13 cellular contexts compared by ENCODE assay signal in the genomic region with DNA sequence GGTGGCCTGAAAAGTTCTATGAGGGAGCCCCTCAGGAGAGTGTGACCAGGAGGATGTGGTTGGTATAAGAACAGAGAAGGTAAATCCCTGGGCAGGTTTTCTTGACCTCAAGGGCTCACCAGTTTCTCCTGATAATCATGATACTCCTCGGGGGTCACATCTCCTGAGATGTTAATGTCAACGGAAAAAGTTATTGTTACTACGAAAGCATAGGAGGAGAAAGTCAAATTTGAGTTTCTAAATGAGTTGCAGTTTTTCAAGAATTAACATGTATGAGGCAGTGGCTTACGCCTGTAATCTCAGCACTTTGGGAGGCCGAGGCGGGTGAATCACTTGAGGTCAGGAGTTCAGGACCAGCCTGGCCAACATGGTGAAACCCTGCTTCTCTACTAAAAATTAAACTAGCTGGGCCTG. TPM values are rescaled to one million over a fixed set of nuclear protein-coding genes. Genes with fewer than 3 reads are reported as not detected.
DNase-seq lines count a peak whose midpoint lies in the region; ATAC-seq and TF ChIP-seq lines count a peak whose summit lies in the region.
"Had no signal": no experiment of that assay in that cellular context is flagged by ENCODE, and none has a peak within 500 bp of the region (broad histone marks: within the 10 kb centered on the region; RNA-seq: fewer than 3 reads in every experiment).

No MANE protein-coding gene starts in this region.

- H3K36me3 Mint-ChIP-seq in activated B cell treated with CpG ODN at 0.5 μM for 24 hours (ENCODE audit: low read depth) (peaks cover 28% of the 10 kb centered on the region), T-cell (peaks cover 10% of the 10 kb centered on the region)

- CTCF ChIA-PET in activated B cell treated with CpG ODN at 0.5 μM for 24 hours (lab: Charles Lee), result no interaction called here
- CTCF ChIA-PET in T-cell (lab: Charles Lee), result interaction anchor here in 1 of 2 donors (0.7 kb wide), 1 partner anchor 143 kb away, joined by 9 read pairs; no protein-coding TSS in a partner anchor

- POLR2A ChIA-PET in activated B cell treated with CpG ODN at 0.5 μM for 24 hours (lab: Charles Lee) (interaction anchor here (0.6 kb wide), 1 partner anchor 146 kb away, joined by 3 read pairs; no protein-coding TSS in a partner anchor), T-cell (lab: Charles Lee) (no interaction called here)

- H3K9me3 Mint-ChIP-seq in activated B cell treated with CpG ODN at 0.5 μM for 24 hours (no peaks in the 10 kb centered on the region), T-cell (no peaks in the 10 kb centered on the region)

- peak; percentile 82 to 88 for ATAC-seq in activated CD4-positive, CD25-positive, alpha-beta regulatory T cell treated with anti-CD3 and anti-CD28 coated beads, Interleukin-2, amount 50 U/mL, for 24 hours
- peak; percentile 61 for ATAC-seq in GM21786 (IDR thresholded peaks at IDR 0.05; ENCODE audit: unreplicated experiment)
- ATAC-seq in activated B cell treated with CpG ODN at 0.5 μM for 24 hours (ENCODE audit: low read depth), result no peak
- no peak for ATAC-seq in T-cell (replicated peaks in 1 of 4)
- ATAC-seq: esophagus mucosa had no signal

- peaks cover 20% of the 10 kb centered on the region for H3K4me1 Mint-ChIP-seq in activated B cell treated with CpG ODN at 0.5 μM for 24 hours
- peaks cover 22 to 39% (median 26%) of the 10 kb centered on the region in 3 donors for H3K4me1 Mint-ChIP-seq in T-cell

- intact Hi-C loops in activated B cell treated with CpG ODN at 0.5 μM for 24 hours (cut with micrococcal nuclease), result no loop called here

- H3K27ac Mint-ChIP-seq in activated B cell treated with CpG ODN at 0.5 μM for 24 hours (peak overlapping the region; percentile 19), T-cell (peak overlapping the region in 1 of 2 donors; percentile 55)

- H3K4me3 Mint-ChIP-seq in activated B cell treated with CpG ODN at 0.5 μM for 24 hours (no peak overlapping the region), T-cell (no peak overlapping the region)

- TF ChIP-seq CTCF in activated B cell treated with CpG ODN at 0.5 μM for 24 hours (IDR thresholded peaks at IDR 0.05), result no peak

- no peak for DNase-seq in activated CD4-positive, CD25-positive, alpha-beta regulatory T cell (lab: John Stamatoyannopoulos, UW)
- DNase-seq in activated B cell treated with CpG ODN at 0.5 μM for 24 hours, result no peak
- peak; percentile 39 to 42 for DNase-seq in stimulated activated CD4-positive, alpha-beta T cell treated with anti-CD3 and anti-CD28 coated beads, Interleukin-2, amount 100 ng/mL, for 24 hours
- DNase-seq in NK-92 treated with Interleukin-12 subunit alpha and Interleukin-12 subunit beta, amount 100 ng/mL, for 24 hours (lab: John Stamatoyannopoulos, UW), result no peak
- no peak for DNase-seq in T-cell
- DNase-seq in NCI-H82 (lab: John Stamatoyannopoulos, UW), result no peak
- DNase-seq: 8988T, anterior cingulate cortex, kidney glomerular epithelial cell, NCI-H2227 treated with DMSO at 0.1 percent for 48 hours had no signal

- no peaks in the 10 kb centered on the region for H3K27me3 Mint-ChIP-seq in activated B cell treated with CpG ODN at 0.5 μM for 24 hours
- no peaks in the 10 kb centered on the region for H3K27me3 Mint-ChIP-seq in T-cell

RNA-seq across cellular contexts. Expression of a gene that starts 23.4 kb away (rescaled TPM):
- total RNA-seq in activated B cell treated with CpG ODN at 0.5 μM for 24 hours (19.0 TPM in 2 replicates), T-cell (10 to 100 TPM in 3 of 5 donors, 1 to 10 TPM in 2; 7.3 to 15.0 (median 12.8) TPM)

RNA-seq across cellular contexts. Expression of a gene that starts 23.6 kb away (rescaled TPM):
- total RNA-seq in activated B cell treated with CpG ODN at 0.5 μM for 24 hours (125 and 139 TPM in 2 replicates), T-cell (10 to 100 TPM; 53.6 to 68.9 (median 56.7) TPM)

Comparison
In these comparisons a context has a peak if more than half of its experiments do, and no peak if none do; other contexts are left out.
1. ATAC-seq: peak in activated CD4-positive, CD25-positive, alpha-beta regulatory T cell treated with anti-CD3 and anti-CD28 coated beads, Interleukin-2, amount 50 U/mL, for 24 hours (2 of 2) and GM21786 (single experiment); none in activated B cell treated with CpG ODN at 0.5 μM for 24 hours (single experiment) and T-cell (0 of 4).
2. DNase-seq: peak in stimulated activated CD4-positive, alpha-beta T cell treated with anti-CD3 and anti-CD28 coated beads, Interleukin-2, amount 100 ng/mL, for 24 hours (2 of 2); none in activated CD4-positive, CD25-positive, alpha-beta regulatory T cell (0 of 4), activated B cell treated with CpG ODN at 0.5 μM for 24 hours (single experiment), NK-92 treated with Interleukin-12 subunit alpha and Interleukin-12 subunit beta, amount 100 ng/mL, for 24 hours (single experiment), T-cell (0 of 34) and NCI-H82 (single experiment).